In genomic region chr4:110412354-110412753, GRCh38 we compare ENCODE assay signal across 1 cellular context.
TF ChIP-seq lines count a peak whose summit lies in the region.

No MANE protein-coding gene starts in this region.

TF ChIP-seq in SK-N-SH, 30 proteins besides CTCF, POLR2A, EP300 and RAD21 (continued from another document):
- no peak for TF ChIP-seq GATA2 (CRISPR knock-in tag; IDR thresholded peaks at IDR 0.05)
- TF ChIP-seq, protein P1, sequence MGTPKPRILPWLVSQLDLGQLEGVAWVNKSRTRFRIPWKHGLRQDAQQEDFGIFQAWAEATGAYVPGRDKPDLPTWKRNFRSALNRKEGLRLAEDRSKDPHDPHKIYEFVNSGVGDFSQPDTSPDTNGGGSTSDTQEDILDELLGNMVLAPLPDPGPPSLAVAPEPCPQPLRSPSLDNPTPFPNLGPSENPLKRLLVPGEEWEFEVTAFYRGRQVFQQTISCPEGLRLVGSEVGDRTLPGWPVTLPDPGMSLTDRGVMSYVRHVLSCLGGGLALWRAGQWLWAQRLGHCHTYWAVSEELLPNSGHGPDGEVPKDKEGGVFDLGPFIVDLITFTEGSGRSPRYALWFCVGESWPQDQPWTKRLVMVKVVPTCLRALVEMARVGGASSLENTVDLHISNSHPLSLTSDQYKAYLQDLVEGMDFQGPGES (IDR thresholded peaks at IDR 0.05; ENCODE audit: low read depth, low read length): no peak
- no peak for TF ChIP-seq MXI1 (IDR thresholded peaks at IDR 0.05; ENCODE audit: low read depth, low read length)
- no peak for TF ChIP-seq POLR2AphosphoS5 (IDR thresholded peaks at IDR 0.05; ENCODE audit: low read depth, low read length)
- no peak for TF ChIP-seq CHD2 (IDR thresholded peaks at IDR 0.05; ENCODE audit: low read length, partially characterized antibody)
- no peak for TF ChIP-seq RFX5 (IDR thresholded peaks at IDR 0.05; ENCODE audit: low read length)
- no peak for TF ChIP-seq FOSL2 (IDR thresholded peaks at IDR 0.05; ENCODE audit: borderline replicate concordance, low read depth)
- no peak for TF ChIP-seq REST (IDR thresholded peaks at IDR 0.05; ENCODE audit: low read depth, low read length)
- TF ChIP-seq NRF1 (IDR thresholded peaks at IDR 0.05; ENCODE audit: low read depth, low read length): no peak
TF ChIP-seq in SK-N-SH: peak in this region for 0.
